In genomic region chr14:100399052-100399849, GRCh38 we compare ENCODE assay signal across 17 cellular contexts. TPM values are rescaled to one million over a fixed set of nuclear protein-coding genes. Genes with fewer than 3 reads are reported as not detected.
DNase-seq lines count a peak whose midpoint lies in the region; ATAC-seq and TF ChIP-seq lines count a peak whose summit lies in the region.
"Had no signal": no experiment of that assay in that cellular context is flagged by ENCODE, and none has a peak within 500 bp of the region (broad histone marks: within the 10 kb centered on the region; RNA-seq: fewer than 3 reads in every experiment).

No MANE protein-coding gene starts in this region.

- DNase-seq in SK-N-SH: peak; percentile 81
- DNase-seq in glutamatergic neuron: peak; percentile 71
- peak; percentile 52 for DNase-seq in superior temporal gyrus (ENCODE audit: extremely low spot score)
- no peak for DNase-seq in activated naive CD8-positive, alpha-beta T cell treated with anti-CD3 and anti-CD28 coated beads for 36 hours
- DNase-seq in activated CD4-positive, alpha-beta T cell treated with anti-CD3 and anti-CD28 coated beads, Interleukin-2, amount 50 U/mL, for 4 hours: no peak
- DNase-seq: activated T-cell treated with anti-CD3 and anti-CD28 coated beads for 4 hours; foreskin melanocyte; KG1; stimulated activated naive CD8-positive, alpha-beta T cell treated with anti-CD3 and anti-CD28 coated beads, Interleukin-15, Interleukin-2, amounts not matched to agents 100 U/mL and 50 U/mL, for 24 hours had no signal

- H3K9ac ChIP-seq in SK-N-SH: no peak overlapping the region

- no peaks in the 10 kb centered on the region for H3K27me3 ChIP-seq in SK-N-SH (ENCODE audit: insufficient read depth)
- H3K27me3 ChIP-seq: cardiac muscle cell, vagina had no signal

- H3K27ac Mint-ChIP-seq in glutamatergic neuron (ENCODE audit: unreplicated experiment): peak overlapping the region; percentile 91
- H3K27ac Mint-ChIP-seq in activated naive CD8-positive, alpha-beta T cell treated with anti-CD3 and anti-CD28 coated beads for 36 hours: no peak overlapping the region
- H3K27ac Mint-ChIP-seq: activated naive CD4-positive, alpha-beta T cell treated with anti-CD3 and anti-CD28 coated beads, Interleukin-2, amount 50 U/mL, for 24 hours; T-helper 2 cell treated with Interferon-gamma antibody and Interleukin-4, amounts not matched to agents 5 μg/mL and 100 μg/mL, for 36 hours had no signal

- POLR2A ChIA-PET in HEK293 (lab: Yijun Ruan, JAX): no interaction called here
- POLR2A ChIA-PET in SK-N-SH (lab: Yijun Ruan, JAX): interaction anchor here (0.6 to 2.4 kb wide), 10 partner anchors 8 to 826 kb away, joined by 3 to 17 read pairs (median 4); no protein-coding TSS in a partner anchor

- H3K9me3 Mint-ChIP-seq in glutamatergic neuron (ENCODE audit: unreplicated experiment): peaks cover 2% of the 10 kb centered on the region
- no peaks in the 10 kb centered on the region for H3K9me3 Mint-ChIP-seq in activated naive CD8-positive, alpha-beta T cell treated with anti-CD3 and anti-CD28 coated beads for 36 hours
- H3K9me3 Mint-ChIP-seq: activated naive CD4-positive, alpha-beta T cell treated with anti-CD3 and anti-CD28 coated beads, Interleukin-2, amount 50 U/mL, for 24 hours; T-helper 2 cell treated with Interferon-gamma antibody and Interleukin-4, amounts not matched to agents 5 μg/mL and 100 μg/mL, for 36 hours had no signal

- 53% methylated on average over 13 of the region's 13 CpGs for WGBS in SK-N-SH (ENCODE audit: low lambda C conversion rate)

- H3K27me3 Mint-ChIP-seq in glutamatergic neuron (ENCODE audit: unreplicated experiment): peaks cover 1% of the 10 kb centered on the region
- no peaks in the 10 kb centered on the region for H3K27me3 Mint-ChIP-seq in activated naive CD8-positive, alpha-beta T cell treated with anti-CD3 and anti-CD28 coated beads for 36 hours
- H3K27me3 Mint-ChIP-seq: activated naive CD4-positive, alpha-beta T cell treated with anti-CD3 and anti-CD28 coated beads, Interleukin-2, amount 50 U/mL, for 24 hours had no signal

- H3K4me2 ChIP-seq in SK-N-SH: no peak overlapping the region

- no peaks in the 10 kb centered on the region for H3K36me3 Mint-ChIP-seq in glutamatergic neuron (ENCODE audit: unreplicated experiment)
- H3K36me3 Mint-ChIP-seq in activated naive CD8-positive, alpha-beta T cell treated with anti-CD3 and anti-CD28 coated beads for 36 hours: peaks cover 7% of the 10 kb centered on the region

- H4K20me1 ChIP-seq in SK-N-SH (ENCODE audit: insufficient read depth): no peaks in the 10 kb centered on the region

- no peaks in the 10 kb centered on the region for H3K9me2 ChIP-seq in SK-N-SH

- H3K36me3 ChIP-seq in HEK293 (ENCODE audit: control insufficient read depth in 2 of 2, insufficient read depth in 1 of 2, low read length in 2 of 2) (no peaks in the 10 kb centered on the region), SK-N-SH (replicated peaks in 1 of 2; ENCODE audit: control insufficient read depth in 1 of 2, insufficient read depth in 2 of 2, low read length in 1 of 2) (no peaks in the 10 kb centered on the region)
- H3K36me3 ChIP-seq: cardiac muscle cell, vagina had no signal

- H2AFZ ChIP-seq in SK-N-SH (ENCODE audit: low read depth): no peak overlapping the region

- CTCF ChIA-PET in HEK293 (lab: Yijun Ruan, JAX): interaction anchor here (1.0 to 1.6 kb wide), 3 partner anchors 14 to 247 kb away, joined by 3 to 5 read pairs (median 4); no protein-coding TSS in a partner anchor
- CTCF ChIA-PET in SK-N-SH (lab: Yijun Ruan, JAX): interaction anchor here (0.7 to 1.7 kb wide), 12 partner anchors 9 to 501 kb away, joined by 3 to 10 read pairs (median 4); no protein-coding TSS in a partner anchor

- H3K79me2 ChIP-seq in SK-N-SH (ENCODE audit: insufficient read depth): no peaks in the 10 kb centered on the region; the same call in 1 of the 2 replicates

- H3K4me3 Mint-ChIP-seq in glutamatergic neuron (ENCODE audit: unreplicated experiment): peak overlapping the region; percentile 74
- no peak overlapping the region for H3K4me3 Mint-ChIP-seq in activated naive CD8-positive, alpha-beta T cell treated with anti-CD3 and anti-CD28 coated beads for 36 hours
- H3K4me3 Mint-ChIP-seq: activated naive CD4-positive, alpha-beta T cell treated with anti-CD3 and anti-CD28 coated beads, Interleukin-2, amount 50 U/mL, for 24 hours; T-helper 2 cell treated with Interferon-gamma antibody and Interleukin-4, amounts not matched to agents 5 μg/mL and 100 μg/mL, for 36 hours had no signal

- no peaks in the 10 kb centered on the region for H3K9me3 ChIP-seq in HEK293 (ENCODE audit: control insufficient read depth, insufficient read depth, low read depth, low read length)
- no peaks in the 10 kb centered on the region for H3K9me3 ChIP-seq in SK-N-SH
- H3K9me3 ChIP-seq: vagina had no signal

- TF ChIP-seq RAD21 in SK-N-SH (IDR thresholded peaks at IDR 0.05; ENCODE audit: low read length): peak; percentile 23; the same call in 1 of the 2 replicates

- H3K27ac ChIP-seq in HEK293 (ENCODE audit: extremely low read depth, low read depth, low read length) (no peak overlapping the region), SK-N-SH (ENCODE audit: low read depth in 2 of 2, low read length in 1 of 2) (peak overlapping the region; percentile 10 to 100; a peak in 3 of 4 replicates)
- H3K27ac ChIP-seq: C4-2B, cardiac muscle cell, skin epidermis, vagina had no signal

- TF ChIP-seq CTCF in HEK293 (tag by site-specific recombination; IDR thresholded peaks at IDR 0.05) (no peak), SK-N-SH (IDR thresholded peaks at IDR 0.05) (no peak), glutamatergic neuron (IDR thresholded peaks at IDR 0.05; ENCODE audit: partially characterized antibody, unreplicated experiment) (no peak)

- H3F3A ChIP-seq in SK-N-SH (replicated peaks; ENCODE audit: insufficient read depth): no peaks in the 10 kb centered on the region

- no peak for ATAC-seq in GM21619 (IDR thresholded peaks at IDR 0.05; ENCODE audit: unreplicated experiment)
- ATAC-seq: stimulated activated naive CD8-positive, alpha-beta T cell treated with anti-CD3 and anti-CD28 coated beads, Interleukin-15, Interleukin-2, amounts not matched to agents 100 U/mL and 50 U/mL, for 24 hours had no signal

- TF ChIP-seq EP300 in SK-N-SH (IDR thresholded peaks at IDR 0.05; ENCODE audit: borderline replicate concordance in 1 of 2, low read depth in 1 of 2, low read length in 1 of 2): peak in 1 of 2 experiments; percentile 82; a peak in 1 of 4 replicates

- peaks cover 60% of the 10 kb centered on the region for H3K4me1 Mint-ChIP-seq in glutamatergic neuron (ENCODE audit: low read depth, unreplicated experiment)
- peaks cover 8% of the 10 kb centered on the region for H3K4me1 Mint-ChIP-seq in activated naive CD8-positive, alpha-beta T cell treated with anti-CD3 and anti-CD28 coated beads for 36 hours

- H3K4me1 ChIP-seq in HEK293 (ENCODE audit: control insufficient read depth, insufficient read depth, low read length): no peaks in the 10 kb centered on the region
- peaks cover 5 to 76% of the 10 kb centered on the region in 2 experiments; a peak in 2 of 4 replicates for H3K4me1 ChIP-seq in SK-N-SH (ENCODE audit: control insufficient read depth in 1 of 2, insufficient read depth in 2 of 2, low read depth in 1 of 2, low read length in 1 of 2)

- H3K4me3 ChIP-seq in HEK293 (ENCODE audit: low read depth, low read length): no peak overlapping the region
- H3K4me3 ChIP-seq in SK-N-SH (ENCODE audit: low read depth in 2 of 2, low read length in 1 of 2): no peak overlapping the region
- H3K4me3 ChIP-seq: cardiac muscle cell, skin epidermis, vagina had no signal

TF ChIP-seq in HEK293, 187 proteins besides CTCF, POLR2A, EP300 and RAD21 (continues in another document):
- no peak for TF ChIP-seq ZNF544 (tag by site-specific recombination; IDR thresholded peaks at IDR 0.05)
- peak; percentile 98 for TF ChIP-seq PRDM1 (tag by site-specific recombination; IDR thresholded peaks at IDR 0.05)
- no peak for TF ChIP-seq HIC1 (tag by site-specific recombination; IDR thresholded peaks at IDR 0.05)

TF ChIP-seq in SK-N-SH, 30 proteins besides CTCF, POLR2A, EP300 and RAD21 (continues in another document):
- TF ChIP-seq USF1 (IDR thresholded peaks at IDR 0.05; ENCODE audit: borderline replicate concordance, low read depth) (no peak), TCF12 (IDR thresholded peaks at IDR 0.05) (0 out of 2 replicates have a peak, but pooled peaks have one; percentile 10), REST (IDR thresholded peaks at IDR 0.05; ENCODE audit: low read depth, low read length) (no peak)

RNA-seq across cellular contexts. Expression of gene WDR25, which starts 23.0 kb away (rescaled TPM):
- polyA plus RNA-seq in SK-N-SH (2012; rRNA removed): 26.8 and 33.3 TPM in 2 replicates
- 21.4 and 23.2 TPM in 2 replicates for polyA plus RNA-seq in SK-N-SH (2012; cell fraction: cytosol; rRNA removed)
- polyA plus RNA-seq in SK-N-SH (2012; cell fraction: nucleus; rRNA removed): 19.3 and 21.2 TPM in 2 replicates
- 9.7 TPM for total RNA-seq in glutamatergic neuron (ENCODE audit: unreplicated experiment)
- 1 to 10 TPM; 7.9 to 9.0 TPM for total RNA-seq in activated naive CD8-positive, alpha-beta T cell treated with anti-CD3 and anti-CD28 coated beads for 36 hours

Comparison
In these comparisons a context has a peak if more than half of its experiments do, and no peak if none do; other contexts are left out.
1. DNase-seq: peak in SK-N-SH (single experiment), glutamatergic neuron (single experiment) and superior temporal gyrus (single experiment); none in activated naive CD8-positive, alpha-beta T cell treated with anti-CD3 and anti-CD28 coated beads for 36 hours (single experiment) and activated CD4-positive, alpha-beta T cell treated with anti-CD3 and anti-CD28 coated beads, Interleukin-2, amount 50 U/mL, for 4 hours (0 of 2).